24 cellular contexts compared by ENCODE assay signal in genomic region chr1:109142248-109142647, GRCh38. TPM values are rescaled to one million over a fixed set of nuclear protein-coding genes. Genes with fewer than 3 reads are reported as not detected.
"Had no signal": no experiment of that assay in that cellular context is flagged by ENCODE, and none has a peak within 500 bp of the region (broad histone marks: within the 10 kb centered on the region; RNA-seq: fewer than 3 reads in every experiment).

No MANE protein-coding gene starts in this region.

- FAIRE-seq: colon, endothelial cell of umbilical vein, islet of Langerhans had no signal

- ATAC-seq: foreskin keratinocyte; gastroesophageal sphincter; heart left ventricle; left cardiac atrium; left ventricle myocardium superior; naive thymus-derived CD4-positive, alpha-beta T cell; stimulated activated memory B cell treated with anti-CD40 and anti-IgM and Interleukin-4, amounts not matched to agents 10 μg/mL and 1 μg/mL and 100 μg/mL, for 72 hours; stimulated activated naive CD8-positive, alpha-beta T cell treated with anti-CD3 and anti-CD28 coated beads, Interleukin-15, Interleukin-2, amounts not matched to agents 100 U/mL and 50 U/mL, for 24 hours had no signal

- H3K4me1 ChIP-seq: esophagus muscularis mucosa, foreskin keratinocyte, gastroesophageal sphincter, heart left ventricle, right atrium auricular region, sigmoid colon, testis, tibial artery had no signal

- H3K9me3 ChIP-seq: esophagus muscularis mucosa, gastroesophageal sphincter, heart left ventricle, prostate gland, right atrium auricular region, sigmoid colon, testis, tibial artery had no signal

- DNase-seq: effector memory CD4-positive, alpha-beta T cell; foreskin keratinocyte; heart left ventricle; hippocampal formation; left cardiac atrium; left ventricle myocardium superior; naive thymus-derived CD4-positive, alpha-beta T cell; nucleus accumbens; sigmoid colon; stimulated activated CD4-positive, alpha-beta T cell treated with anti-CD3 and anti-CD28 coated beads, Interleukin-4, amount 100 ng/mL, for 4 hours; stimulated activated naive CD8-positive, alpha-beta T cell treated with anti-CD3 and anti-CD28 coated beads, Interleukin-15, Interleukin-2, amounts not matched to agents 100 U/mL and 50 U/mL, for 24 hours; substantia nigra; testis; tibial artery had no signal

- H3K4me3 ChIP-seq: esophagus muscularis mucosa, gastroesophageal sphincter, heart left ventricle, lung, prostate gland, right atrium auricular region, sigmoid colon, testis, tibial artery had no signal

- H3K27me3 ChIP-seq: esophagus muscularis mucosa, foreskin keratinocyte, gastroesophageal sphincter, heart left ventricle, right atrium auricular region, sigmoid colon, testis, tibial artery had no signal

- H3K27ac ChIP-seq: esophagus muscularis mucosa, foreskin keratinocyte, gastroesophageal sphincter, heart left ventricle, right atrium auricular region, sigmoid colon, testis, tibial artery had no signal

- H3K36me3 ChIP-seq: esophagus muscularis mucosa, gastroesophageal sphincter, heart left ventricle, prostate gland, right atrium auricular region, sigmoid colon, tibial artery had no signal

RNA-seq across cellular contexts. Expression of gene ELAPOR1, which starts 28.3 kb away (rescaled TPM):
- total RNA-seq: epithelial cell of proximal tubule had no signal
